ENCODE assay signal across 1 cellular context in genomic region chrX:1564077-1564476, GRCh38.
A peak's percentile ranks its signal among the peaks of the same experiment; 100 is the strongest.
TF ChIP-seq lines count a peak whose summit lies in the region.

No MANE protein-coding gene starts in this region.

TF ChIP-seq in HEK293, 187 proteins besides CTCF, POLR2A, EP300 and RAD21 (continued from another document):
- peak; percentile 84; the same call in 1 of the 2 replicates for TF ChIP-seq ZNF280D (tag by site-specific recombination; IDR thresholded peaks at IDR 0.05)
